22 cellular contexts compared by ENCODE assay signal in genomic region chr12:91741932-91742331, GRCh38.
"Had no signal": no experiment of that assay in that cellular context is flagged by ENCODE, and none has a peak within 500 bp of the region (broad histone marks: within the 10 kb centered on the region; RNA-seq: fewer than 3 reads in every experiment).

No MANE protein-coding gene starts in this region.

- H3K9me3 ChIP-seq: SK-N-SH had no signal

- H3K9ac ChIP-seq: SK-N-SH had no signal

- H3K4me2 ChIP-seq: SK-N-SH had no signal

- DNase-seq: Karpas-422, KG1, MM.1S, NCI-H1092 treated with DMSO at 0.1 percent for 48 hours, NCI-H1436, NCI-H187, NCI-H2029, NCI-H2081 treated with DMSO at 0.1 percent for 48 hours, NCI-H2171, NCI-H226, NCI-H446, NCI-H510A, NCI-H524 treated with DMSO at 0.1 percent for 48 hours, NCI-H69, NCI-H774, PC-3, SHP77, SK-N-SH, SW 1271, T-cell had no signal

- H3K27ac ChIP-seq: RWPE1 had no signal

- ATAC-seq: Panc1, PC-3, T-cell had no signal
